In the genomic region with DNA sequence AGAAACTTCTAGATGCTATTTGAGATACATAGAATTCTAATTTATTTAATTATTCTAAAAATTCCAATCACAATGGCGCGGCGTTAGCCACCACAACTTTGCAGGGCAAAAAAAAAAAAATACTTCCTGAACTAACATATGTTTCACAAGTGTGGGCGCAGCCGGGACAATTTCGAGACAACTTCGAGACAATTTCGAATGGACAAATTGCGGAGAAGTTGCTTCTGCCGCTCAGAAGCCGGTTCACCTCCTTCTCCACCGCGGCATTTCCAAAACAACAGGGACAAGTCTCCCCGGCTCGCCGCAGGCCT, we compare ENCODE assay signal across 18 cellular contexts. TPM values are rescaled to one million over a fixed set of nuclear protein-coding genes. Genes with fewer than 3 reads are reported as not detected.
DNase-seq lines count a peak whose midpoint lies in the region; ATAC-seq, FAIRE-seq and TF ChIP-seq lines count a peak whose summit lies in the region.
"Had no signal": no experiment of that assay in that cellular context is flagged by ENCODE, and none has a peak within 500 bp of the region (broad histone marks: within the 10 kb centered on the region; RNA-seq: fewer than 3 reads in every experiment).

No MANE protein-coding gene starts in this region.

- intact Hi-C loops in activated CD4-positive, alpha-beta T cell treated with anti-CD3 and anti-CD28 coated beads, Interleukin-2, amount 10 ng/mL, durations not matched to agents 24 days and 14 days (cut with micrococcal nuclease) = loop anchor here (1.0 kb wide), 1 partner anchor 7 kb away; no protein-coding TSS in a partner anchor
- intact Hi-C loops in activated CD4-positive, alpha-beta T cell treated with anti-CD3 and anti-CD28 coated beads for 36 hours (cut with DNase I, micrococcal nuclease) = loop anchor here in 1 of 2 experiments (2.0 kb wide), 1 partner anchor 13 kb away; no protein-coding TSS in a partner anchor

- H4K20me1 ChIP-seq in astrocyte (ENCODE audit: insufficient read depth, low read length) = peaks cover 6% of the 10 kb centered on the region

- H3K9me3 Mint-ChIP-seq in activated CD4-positive, alpha-beta T cell treated with anti-CD3 and anti-CD28 coated beads, Interleukin-2, amount 10 ng/mL, durations not matched to agents 24 days and 14 days = peaks cover 27% of the 10 kb centered on the region
- H3K9me3 Mint-ChIP-seq in activated CD4-positive, alpha-beta T cell treated with anti-CD3 and anti-CD28 coated beads for 36 hours (ENCODE audit: low read depth) = no peaks in the 10 kb centered on the region
- peaks cover 43% of the 10 kb centered on the region for H3K9me3 Mint-ChIP-seq in astrocyte (ENCODE audit: unreplicated experiment)
- H3K9me3 Mint-ChIP-seq: activated naive CD4-positive, alpha-beta T cell treated with anti-CD3 and anti-CD28 coated beads, Interleukin-2, amount 50 U/mL, for 24 hours had no signal

- H3K27me3 ChIP-seq in astrocyte (ENCODE audit: insufficient read depth, low read length) = peaks cover 63% of the 10 kb centered on the region

- TF ChIP-seq CTCF in astrocyte (IDR thresholded peaks at IDR 0.05; ENCODE audit: insufficient read depth, low read depth, low read length) = no peak

- peak overlapping the region; percentile 87 for H3K4me2 ChIP-seq in astrocyte (ENCODE audit: low read length)

- no peak for DNase-seq in activated CD4-positive, alpha-beta T cell treated with anti-CD3 and anti-CD28 coated beads, Interleukin-2, amount 10 ng/mL, durations not matched to agents 24 days and 14 days
- DNase-seq in activated CD4-positive, alpha-beta T cell treated with anti-CD3 and anti-CD28 coated beads for 36 hours = no peak
- no peak for DNase-seq in astrocyte (ENCODE audit: low read depth)
- no peak for DNase-seq in NCI-H2171 treated with DMSO at 0.1 percent for 48 hours (lab: John Stamatoyannopoulos, UW)
- DNase-seq in stimulated activated CD4-positive, alpha-beta T cell treated with anti-CD3 and anti-CD28 coated beads, Interleukin-4, amount 100 ng/mL, for 1 hour = no peak
- DNase-seq: dermis blood vessel endothelial cell, NCI-H446 treated with DMSO at 0.1 percent for 48 hours, Peyer's patch had no signal

- H2AFZ ChIP-seq in astrocyte (ENCODE audit: low read depth, low read length) = peak overlapping the region; percentile 52

- H3K4me3 Mint-ChIP-seq in activated CD4-positive, alpha-beta T cell treated with anti-CD3 and anti-CD28 coated beads, Interleukin-2, amount 10 ng/mL, durations not matched to agents 24 days and 14 days = no peak overlapping the region
- H3K4me3 Mint-ChIP-seq in activated CD4-positive, alpha-beta T cell treated with anti-CD3 and anti-CD28 coated beads for 36 hours = no peak overlapping the region
- no peak overlapping the region for H3K4me3 Mint-ChIP-seq in astrocyte (ENCODE audit: unreplicated experiment)
- H3K4me3 Mint-ChIP-seq: activated naive CD4-positive, alpha-beta T cell treated with anti-CD3 and anti-CD28 coated beads, Interleukin-2, amount 50 U/mL, for 24 hours; natural killer cell treated with Interleukin-12 subunit alpha and Interleukin-12 subunit beta and Interleukin-15 and Interleukin-18, amount 100 ng/mL, for 72 hours had no signal

- H3K9me3 ChIP-seq in astrocyte (ENCODE audit: insufficient read depth, low read depth, low read length) (peaks cover 3% of the 10 kb centered on the region), iPS-18c (ENCODE audit: control insufficient read depth, insufficient read depth, low read length) (no peaks in the 10 kb centered on the region)
- H3K9me3 ChIP-seq: Peyer's patch, upper lobe of left lung had no signal

- H3K36me3 Mint-ChIP-seq in activated CD4-positive, alpha-beta T cell treated with anti-CD3 and anti-CD28 coated beads, Interleukin-2, amount 10 ng/mL, durations not matched to agents 24 days and 14 days (ENCODE audit: low read depth) = peaks cover 11% of the 10 kb centered on the region
- peaks cover 3% of the 10 kb centered on the region for H3K36me3 Mint-ChIP-seq in activated CD4-positive, alpha-beta T cell treated with anti-CD3 and anti-CD28 coated beads for 36 hours (ENCODE audit: low read depth)
- peaks cover 3% of the 10 kb centered on the region for H3K36me3 Mint-ChIP-seq in astrocyte (ENCODE audit: low read depth, unreplicated experiment)
- H3K36me3 Mint-ChIP-seq: activated naive CD4-positive, alpha-beta T cell treated with anti-CD3 and anti-CD28 coated beads, Interleukin-2, amount 50 U/mL, for 24 hours had no signal

- peaks cover 15% of the 10 kb centered on the region for H3K4me1 ChIP-seq in astrocyte (ENCODE audit: insufficient read depth, low read length)

- CTCF ChIA-PET in activated CD4-positive, alpha-beta T cell treated with anti-CD3 and anti-CD28 coated beads for 36 hours (lab: Charles Lee) = no interaction called here

- H3K27me3 Mint-ChIP-seq in activated CD4-positive, alpha-beta T cell treated with anti-CD3 and anti-CD28 coated beads, Interleukin-2, amount 10 ng/mL, durations not matched to agents 24 days and 14 days = peaks cover 91% of the 10 kb centered on the region
- H3K27me3 Mint-ChIP-seq in activated CD4-positive, alpha-beta T cell treated with anti-CD3 and anti-CD28 coated beads for 36 hours = peaks cover 88% of the 10 kb centered on the region
- peaks cover 93% of the 10 kb centered on the region for H3K27me3 Mint-ChIP-seq in astrocyte (ENCODE audit: low read depth, unreplicated experiment)

- peak overlapping the region; percentile 37 for H3K27ac Mint-ChIP-seq in activated CD4-positive, alpha-beta T cell treated with anti-CD3 and anti-CD28 coated beads, Interleukin-2, amount 10 ng/mL, durations not matched to agents 24 days and 14 days
- no peak overlapping the region for H3K27ac Mint-ChIP-seq in activated CD4-positive, alpha-beta T cell treated with anti-CD3 and anti-CD28 coated beads for 36 hours
- no peak overlapping the region for H3K27ac Mint-ChIP-seq in astrocyte (ENCODE audit: unreplicated experiment)
- H3K27ac Mint-ChIP-seq: activated naive CD4-positive, alpha-beta T cell treated with anti-CD3 and anti-CD28 coated beads, Interleukin-2, amount 50 U/mL, for 24 hours; natural killer cell treated with Interleukin-12 subunit alpha and Interleukin-12 subunit beta and Interleukin-15 and Interleukin-18, amount 100 ng/mL, for 72 hours had no signal

- H3K27ac ChIP-seq in astrocyte (ENCODE audit: low read depth, low read length) (peak overlapping the region; percentile 73), skin epidermis (peak overlapping the region in 11 of 21 experiments; percentile 27 to 84 (median 60))
- H3K27ac ChIP-seq: Peyer's patch, upper lobe of left lung had no signal

- peak overlapping the region; percentile 85 for H3K9ac ChIP-seq in astrocyte (ENCODE audit: low read length)

- peaks cover 48% of the 10 kb centered on the region for H3K79me2 ChIP-seq in astrocyte (ENCODE audit: insufficient read depth, low read length)

- POLR2A ChIA-PET in activated CD4-positive, alpha-beta T cell treated with anti-CD3 and anti-CD28 coated beads for 36 hours (lab: Charles Lee) = no interaction called here

- H3K4me3 ChIP-seq in astrocyte (ENCODE audit: insufficient read depth, low read depth, low read length) (peak overlapping the region; percentile 73), iPS-18c (ENCODE audit: insufficient read depth, low read depth, low read length) (peak overlapping the region; percentile 56; the same call in 1 of the 2 replicates), skin epidermis (peak overlapping the region in 5 of 7 experiments; percentile 6 to 37 (median 20))

- peaks cover 20% of the 10 kb centered on the region for H3K4me1 Mint-ChIP-seq in activated CD4-positive, alpha-beta T cell treated with anti-CD3 and anti-CD28 coated beads, Interleukin-2, amount 10 ng/mL, durations not matched to agents 24 days and 14 days
- peaks cover 36% of the 10 kb centered on the region for H3K4me1 Mint-ChIP-seq in activated CD4-positive, alpha-beta T cell treated with anti-CD3 and anti-CD28 coated beads for 36 hours
- no peaks in the 10 kb centered on the region for H3K4me1 Mint-ChIP-seq in astrocyte (ENCODE audit: low read depth, unreplicated experiment)

- FAIRE-seq in astrocyte (lab: Jason Lieb, UNC) = no peak

- ATAC-seq in activated CD4-positive, alpha-beta T cell treated with anti-CD3 and anti-CD28 coated beads for 36 hours = no peak
- ATAC-seq in HG03442 (IDR thresholded peaks at IDR 0.05; ENCODE audit: unreplicated experiment) = no peak
- ATAC-seq: natural killer cell treated with Interleukin-12 subunit alpha and Interleukin-12 subunit beta and Interleukin-15 and Interleukin-18, amount 100 ng/mL, for 72 hours had no signal

- no peaks in the 10 kb centered on the region for H3K36me3 ChIP-seq in astrocyte (ENCODE audit: insufficient read depth, low read length)
- H3K36me3 ChIP-seq: Peyer's patch, upper lobe of left lung had no signal

RNA-seq across cellular contexts. Expression of a gene that starts 0.8 kb away (rescaled TPM):
- not detected in 2 replicates for total RNA-seq in activated CD4-positive, alpha-beta T cell treated with anti-CD3 and anti-CD28 coated beads, Interleukin-2, amount 10 ng/mL, durations not matched to agents 24 days and 14 days
- not detected for total RNA-seq in activated CD4-positive, alpha-beta T cell treated with anti-CD3 and anti-CD28 coated beads for 36 hours
- not detected in 2 replicates for total RNA-seq in astrocyte
- total RNA-seq: A172; activated CD8-positive, alpha-beta memory T cell treated with anti-CD3 and anti-CD28 coated beads for 36 hours; dermis blood vessel endothelial cell; fibroblast of villous mesenchyme; kidney epithelial cell; natural killer cell treated with Interleukin-12 subunit alpha and Interleukin-12 subunit beta and Interleukin-15 and Interleukin-18, amount 100 ng/mL, for 72 hours; Peyer's patch had no signal

Comparison
In these comparisons a context has a peak if more than half of its experiments do, and no peak if none do; other contexts are left out.
1. H3K4me3 ChIP-seq: peak in every context shown above with its lines; median percentile 73 in astrocyte; 56 in iPS-18c; 20 in skin epidermis.